ENCODE assay signal across 1 cellular context in the genomic region with DNA sequence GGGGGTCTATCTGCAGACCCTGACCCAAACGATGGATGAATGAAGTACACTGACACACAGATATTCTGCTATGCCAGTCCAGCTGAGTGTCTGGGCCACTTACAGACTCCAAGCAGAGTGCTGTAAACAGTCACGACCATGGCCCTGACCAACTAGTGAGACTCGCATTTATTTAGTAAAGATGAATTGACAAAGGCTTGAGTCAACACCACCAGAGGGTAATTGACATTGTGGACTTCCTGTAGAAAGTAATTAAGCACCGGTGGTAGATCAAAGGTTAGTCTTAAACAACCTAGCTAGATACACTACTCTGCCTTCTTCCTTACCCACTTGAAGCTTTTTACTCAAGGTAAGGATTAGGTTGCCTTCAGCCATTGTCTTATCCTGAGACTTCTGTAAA.
TF ChIP-seq lines count a peak whose summit lies in the region.

No MANE protein-coding gene starts in this region.

TF ChIP-seq in HepG2, 621 proteins besides CTCF, POLR2A, EP300 and RAD21 (continued from another document and continues in another):
- TF ChIP-seq ZNF619 (CRISPR knock-in tag; IDR thresholded peaks at IDR 0.05) (no peak), SNAPC4 (CRISPR knock-in tag; IDR thresholded peaks at IDR 0.05) (no peak), THYN1 (CRISPR knock-in tag; IDR thresholded peaks at IDR 0.05; ENCODE audit: borderline replicate concordance, low read depth) (no peak), ETV5 (CRISPR knock-in tag; IDR thresholded peaks at IDR 0.05; ENCODE audit: borderline replicate concordance) (peak; percentile 79; the same call in 1 of the 2 replicates), E2F2 (CRISPR knock-in tag; IDR thresholded peaks at IDR 0.05; ENCODE audit: borderline replicate concordance) (no peak), NR3C1 (CRISPR knock-in tag; IDR thresholded peaks at IDR 0.05) (no peak), HNF4G (IDR thresholded peaks at IDR 0.05; ENCODE audit: borderline replicate concordance, low read depth, low read length) (0 out of 2 replicates have a peak, but pooled peaks have one; percentile 11), HNF4G (CRISPR knock-in tag; IDR thresholded peaks at IDR 0.05; ENCODE audit: borderline replicate concordance, low read depth) (peak; percentile 44; the same call in 1 of the 2 replicates), FOXK2 (IDR thresholded peaks at IDR 0.05) (no peak), MATR3 (CRISPR knock-in tag; IDR thresholded peaks at IDR 0.05) (no peak), BCL3 (CRISPR knock-in tag; IDR thresholded peaks at IDR 0.05) (no peak), SOX5 (CRISPR knock-in tag; IDR thresholded peaks at IDR 0.05; ENCODE audit: borderline replicate concordance) (peak; percentile 57; the same call in 1 of the 2 replicates), ZNF253 (CRISPR knock-in tag; IDR thresholded peaks at IDR 0.05; ENCODE audit: borderline replicate concordance) (peak; percentile 99; the same call in 1 of the 2 replicates), SALL1 (CRISPR knock-in tag; IDR thresholded peaks at IDR 0.05) (no peak), CREB1 (IDR thresholded peaks at IDR 0.05) (no peak), CREB1 (CRISPR knock-in tag; IDR thresholded peaks at IDR 0.05) (no peak), KLF13 (CRISPR knock-in tag; IDR thresholded peaks at IDR 0.05) (no peak), NAIF1 (CRISPR knock-in tag; IDR thresholded peaks at IDR 0.05; ENCODE audit: borderline replicate concordance) (no peak), ZBTB21 (CRISPR knock-in tag; IDR thresholded peaks at IDR 0.05) (no peak), ZNF446 (CRISPR knock-in tag; IDR thresholded peaks at IDR 0.05) (no peak), AFF4 (CRISPR knock-in tag; IDR thresholded peaks at IDR 0.05) (no peak), ZNF761 (CRISPR knock-in tag; conservative IDR thresholded peaks at IDR 0.05) (no peak), ZNF275 (CRISPR knock-in tag; IDR thresholded peaks at IDR 0.05; ENCODE audit: borderline replicate concordance) (no peak), ZFP41 (CRISPR knock-in tag; IDR thresholded peaks at IDR 0.05; ENCODE audit: borderline replicate concordance) (no peak), YEATS4 (CRISPR knock-in tag; IDR thresholded peaks at IDR 0.05; ENCODE audit: borderline replicate concordance) (no peak), GATAD2A (CRISPR knock-in tag; IDR thresholded peaks at IDR 0.05) (peak; percentile 53; the same call in 1 of the 2 replicates)
- TF ChIP-seq, protein P1, sequence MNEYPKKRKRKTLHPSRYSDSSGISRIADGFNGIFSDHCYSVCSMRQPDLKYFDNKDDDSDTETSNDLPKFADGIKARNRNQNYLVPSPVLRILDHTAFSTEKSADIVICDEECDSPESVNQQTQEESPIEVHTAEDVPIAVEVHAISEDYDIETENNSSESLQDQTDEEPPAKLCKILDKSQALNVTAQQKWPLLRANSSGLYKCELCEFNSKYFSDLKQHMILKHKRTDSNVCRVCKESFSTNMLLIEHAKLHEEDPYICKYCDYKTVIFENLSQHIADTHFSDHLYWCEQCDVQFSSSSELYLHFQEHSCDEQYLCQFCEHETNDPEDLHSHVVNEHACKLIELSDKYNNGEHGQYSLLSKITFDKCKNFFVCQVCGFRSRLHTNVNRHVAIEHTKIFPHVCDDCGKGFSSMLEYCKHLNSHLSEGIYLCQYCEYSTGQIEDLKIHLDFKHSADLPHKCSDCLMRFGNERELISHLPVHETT (CRISPR knock-in tag; conservative IDR thresholded peaks at IDR 0.05), result no peak
- TF ChIP-seq, protein P2, sequence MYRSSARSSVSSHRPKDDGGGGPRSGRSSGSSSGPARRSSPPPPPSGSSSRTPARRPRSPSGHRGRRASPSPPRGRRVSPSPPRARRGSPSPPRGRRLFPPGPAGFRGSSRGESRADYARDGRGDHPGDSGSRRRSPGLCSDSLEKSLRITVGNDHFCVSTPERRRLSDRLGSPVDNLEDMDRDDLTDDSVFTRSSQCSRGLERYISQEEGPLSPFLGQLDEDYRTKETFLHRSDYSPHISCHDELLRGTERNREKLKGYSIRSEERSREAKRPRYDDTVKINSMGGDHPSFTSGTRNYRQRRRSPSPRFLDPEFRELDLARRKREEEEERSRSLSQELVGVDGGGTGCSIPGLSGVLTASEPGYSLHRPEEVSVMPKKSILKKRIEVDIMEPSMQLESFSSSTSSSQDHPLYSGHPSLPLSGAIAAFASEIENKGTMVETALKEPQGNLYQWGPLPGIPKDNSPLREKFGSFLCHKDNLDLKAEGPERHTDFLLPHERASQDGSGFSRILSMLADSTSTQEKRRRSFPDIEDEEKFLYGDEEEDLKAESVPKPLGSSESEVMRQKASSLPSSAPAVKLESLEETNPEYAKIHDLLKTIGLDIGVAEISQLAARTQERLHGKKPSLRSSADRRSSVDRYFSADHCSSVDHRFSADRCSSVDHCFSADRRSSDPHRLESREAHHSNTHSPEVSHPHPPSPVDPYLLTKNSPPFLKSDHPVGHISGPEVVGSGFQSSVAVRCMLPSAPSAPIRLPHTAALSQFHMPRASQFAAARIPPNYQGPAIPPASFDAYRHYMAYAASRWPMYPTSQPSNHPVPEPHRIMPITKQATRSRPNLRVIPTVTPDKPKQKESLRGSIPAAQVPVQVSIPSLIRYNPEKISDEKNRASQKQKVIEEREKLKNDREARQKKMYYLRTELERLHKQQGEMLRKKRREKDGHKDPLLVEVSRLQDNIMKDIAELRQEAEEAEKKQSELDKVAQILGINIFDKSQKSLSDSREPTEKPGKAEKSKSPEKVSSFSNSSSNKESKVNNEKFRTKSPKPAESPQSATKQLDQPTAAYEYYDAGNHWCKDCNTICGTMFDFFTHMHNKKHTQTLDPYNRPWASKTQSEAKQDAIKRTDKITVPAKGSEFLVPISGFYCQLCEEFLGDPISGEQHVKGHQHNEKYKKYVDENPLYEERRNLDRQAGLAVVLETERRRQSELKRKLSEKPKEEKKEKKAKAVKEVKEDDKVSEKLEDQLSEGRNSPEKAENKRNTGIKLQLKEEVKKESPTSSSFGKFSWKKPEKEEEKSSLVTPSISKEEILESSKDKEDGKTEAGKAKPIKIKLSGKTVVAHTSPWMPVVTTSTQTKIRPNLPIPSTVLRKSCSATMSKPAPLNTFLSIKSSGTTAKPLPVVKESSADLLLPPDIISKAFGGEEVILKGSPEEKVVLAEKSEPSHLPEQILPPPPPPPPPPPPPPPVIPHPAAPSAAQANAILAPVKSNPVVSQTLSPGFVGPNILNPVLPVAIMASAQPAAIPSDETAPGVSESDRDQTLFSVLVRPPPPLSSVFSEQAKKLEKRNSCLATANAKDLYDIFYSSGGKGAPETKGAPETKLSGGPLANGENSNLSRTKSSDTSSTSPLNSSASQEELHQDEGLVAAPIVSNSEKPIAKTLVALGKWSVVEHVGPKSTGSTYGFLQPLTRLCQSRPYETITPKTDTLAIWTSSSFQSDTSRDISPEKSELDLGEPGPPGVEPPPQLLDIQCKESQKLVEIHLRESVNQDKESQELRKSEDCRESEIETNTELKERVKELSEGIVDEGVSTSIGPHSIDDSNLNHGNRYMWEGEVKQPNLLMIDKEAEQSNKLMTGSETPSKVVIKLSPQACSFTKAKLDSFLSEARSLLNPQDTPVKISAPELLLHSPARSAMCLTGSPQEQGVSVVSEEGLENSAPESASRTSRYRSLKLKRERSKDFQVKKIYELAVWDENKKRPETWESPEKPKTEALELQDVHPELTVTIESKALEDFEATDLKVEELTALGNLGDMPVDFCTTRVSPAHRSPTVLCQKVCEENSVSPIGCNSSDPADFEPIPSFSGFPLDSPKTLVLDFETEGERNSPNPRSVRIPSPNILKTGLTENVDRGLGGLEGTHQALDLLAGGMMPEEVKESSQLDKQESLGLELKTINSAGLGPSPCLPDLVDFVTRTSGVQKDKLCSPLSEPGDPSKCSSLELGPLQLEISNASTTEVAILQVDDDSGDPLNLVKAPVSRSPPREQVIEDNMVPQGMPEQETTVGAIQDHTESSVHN (CRISPR knock-in tag; IDR thresholded peaks at IDR 0.05), result no peak
- TF ChIP-seq, protein P3, sequence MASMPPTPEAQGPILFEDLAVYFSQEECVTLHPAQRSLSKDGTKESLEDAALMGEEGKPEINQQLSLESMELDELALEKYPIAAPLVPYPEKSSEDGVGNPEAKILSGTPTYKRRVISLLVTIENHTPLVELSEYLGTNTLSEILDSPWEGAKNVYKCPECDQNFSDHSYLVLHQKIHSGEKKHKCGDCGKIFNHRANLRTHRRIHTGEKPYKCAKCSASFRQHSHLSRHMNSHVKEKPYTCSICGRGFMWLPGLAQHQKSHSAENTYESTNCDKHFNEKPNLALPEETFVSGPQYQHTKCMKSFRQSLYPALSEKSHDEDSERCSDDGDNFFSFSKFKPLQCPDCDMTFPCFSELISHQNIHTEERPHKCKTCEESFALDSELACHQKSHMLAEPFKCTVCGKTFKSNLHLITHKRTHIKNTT (CRISPR knock-in tag; IDR thresholded peaks at IDR 0.05), result no peak
